ENCODE assay signal across 1 cellular context in genomic region chr18:64052772-64053171, GRCh38.
TF ChIP-seq lines count a peak whose summit lies in the region.

No MANE protein-coding gene starts in this region.

TF ChIP-seq in HepG2, 621 proteins besides CTCF, POLR2A, EP300 and RAD21 (continued from another document):
- TF ChIP-seq ZHX2 (IDR thresholded peaks at IDR 0.05; ENCODE audit: low read depth) = no peak
- TF ChIP-seq ZHX2 (CRISPR knock-in tag; IDR thresholded peaks at IDR 0.05; ENCODE audit: borderline replicate concordance) = no peak
- no peak for TF ChIP-seq ZNF432 (CRISPR knock-in tag; IDR thresholded peaks at IDR 0.05; ENCODE audit: borderline replicate concordance)
- no peak for TF ChIP-seq ZNF749 (CRISPR knock-in tag; IDR thresholded peaks at IDR 0.05; ENCODE audit: borderline replicate concordance)
- TF ChIP-seq NFIB (CRISPR knock-in tag; IDR thresholded peaks at IDR 0.05; ENCODE audit: borderline replicate concordance) = no peak
- no peak for TF ChIP-seq ZNF430 (CRISPR knock-in tag; IDR thresholded peaks at IDR 0.05)
- TF ChIP-seq ZNF773 (CRISPR knock-in tag; IDR thresholded peaks at IDR 0.05; ENCODE audit: borderline replicate concordance) = no peak
- TF ChIP-seq SRSF1 (optimal IDR thresholded peaks at IDR 0.05; ENCODE audit: low read depth, low read length) = no peak
- no peak for TF ChIP-seq ZNF225 (CRISPR knock-in tag; IDR thresholded peaks at IDR 0.05)
- TF ChIP-seq DBP (CRISPR knock-in tag; IDR thresholded peaks at IDR 0.05; ENCODE audit: not compliant biosample characterization) = no peak
- TF ChIP-seq MTA3 (CRISPR knock-in tag; IDR thresholded peaks at IDR 0.05) = no peak
- TF ChIP-seq ZNF253 (CRISPR knock-in tag; IDR thresholded peaks at IDR 0.05; ENCODE audit: borderline replicate concordance) = no peak
- no peak for TF ChIP-seq SMAD1 (CRISPR knock-in tag; IDR thresholded peaks at IDR 0.05; ENCODE audit: borderline replicate concordance, low read depth)
- TF ChIP-seq ZNF513 (CRISPR knock-in tag; conservative IDR thresholded peaks at IDR 0.05) = no peak
- TF ChIP-seq SETDB1 (CRISPR knock-in tag; IDR thresholded peaks at IDR 0.05; ENCODE audit: borderline replicate concordance) = no peak
- no peak for TF ChIP-seq CSRNP1 (CRISPR knock-in tag; IDR thresholded peaks at IDR 0.05)
- no peak for TF ChIP-seq TFE3 (CRISPR knock-in tag; IDR thresholded peaks at IDR 0.05)
- TF ChIP-seq IRF1 (CRISPR knock-in tag; IDR thresholded peaks at IDR 0.05; ENCODE audit: low read depth) = no peak
- TF ChIP-seq ZNF629 (CRISPR knock-in tag; conservative IDR thresholded peaks at IDR 0.05) = no peak
